Comparison of ENCODE assay signal across 1 cellular context in the genomic region with DNA sequence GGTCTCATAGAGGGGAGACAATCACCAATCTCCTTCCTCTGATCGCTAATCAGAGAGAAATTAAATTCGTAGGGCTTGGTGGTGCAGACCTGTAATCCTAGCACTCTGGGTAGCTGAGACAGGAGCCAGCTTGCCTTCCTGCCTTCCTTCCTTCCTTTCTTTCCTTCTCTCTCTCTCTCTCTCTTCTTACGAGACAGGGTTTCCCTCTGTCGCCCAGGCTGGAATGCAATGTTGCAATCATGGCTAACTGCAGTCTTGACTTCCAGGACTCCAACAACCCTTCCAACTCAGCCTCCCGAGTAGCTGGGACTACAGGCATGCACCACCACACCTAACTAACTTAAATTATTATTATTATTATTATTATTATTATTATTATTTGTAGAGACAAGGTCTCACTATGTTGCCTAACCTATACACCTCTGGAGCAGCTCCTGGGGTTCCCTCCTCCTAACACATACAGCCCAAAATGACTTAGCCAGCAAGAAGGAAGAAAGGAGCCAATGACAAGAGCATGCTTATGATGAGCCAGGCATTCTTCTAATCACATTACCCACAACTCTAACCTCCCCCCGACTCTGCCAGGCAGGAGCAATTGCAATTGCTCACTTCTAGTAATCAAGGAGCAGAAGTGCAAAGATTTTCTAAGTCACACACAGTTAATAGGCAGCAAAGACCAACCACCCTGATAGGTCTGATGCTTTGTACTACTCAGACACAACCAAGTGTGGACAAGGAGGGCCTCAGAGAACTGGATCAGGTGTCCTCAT.
TF ChIP-seq lines count a peak whose summit lies in the region.

No MANE protein-coding gene starts in this region.

TF ChIP-seq in H1, 55 proteins besides CTCF, POLR2A, EP300 and RAD21 (continued from another document):
- TF ChIP-seq CREB1 (IDR thresholded peaks at IDR 0.05), result no peak
- TF ChIP-seq E2F6 (IDR thresholded peaks at IDR 0.05), result no peak
- TF ChIP-seq TAF7 (optimal IDR thresholded peaks at IDR 0.05; ENCODE audit: borderline replicate concordance, low read depth, low read length), result no peak
- TF ChIP-seq SIRT6 (IDR thresholded peaks at IDR 0.05; ENCODE audit: low read length), result no peak
- no peak for TF ChIP-seq MAFK (IDR thresholded peaks at IDR 0.05; ENCODE audit: low read depth, low read length)
